10 cellular contexts compared by ENCODE assay signal in genomic region chr14:89428163-89428523, GRCh38. TPM values are rescaled to one million over a fixed set of nuclear protein-coding genes. Genes with fewer than 3 reads are reported as not detected.
DNase-seq lines count a peak whose midpoint lies in the region; ATAC-seq and TF ChIP-seq lines count a peak whose summit lies in the region.
"Had no signal": no experiment of that assay in that cellular context is flagged by ENCODE, and none has a peak within 500 bp of the region (broad histone marks: within the 10 kb centered on the region; RNA-seq: fewer than 3 reads in every experiment).

No MANE protein-coding gene starts in this region.

- H3K27ac ChIP-seq in mammary epithelial cell (ENCODE audit: insufficient read depth, low read depth, low read length): no peak overlapping the region
- peak overlapping the region; percentile 48 to 72 for H3K27ac ChIP-seq in uterus

- in situ Hi-C loops in mammary epithelial cell (cut with MboI; ENCODE audit: low sequenced_read_pairs in 2 of 2): no loop called here

- dilution Hi-C loops in mammary epithelial cell (cut with HindIII; ENCODE audit: low sequenced_read_pairs): no loop called here

- intact Hi-C loops in mammary epithelial cell (cut with micrococcal nuclease): loop anchor here (5.0 kb wide), 1 partner anchor 79 kb away; no protein-coding TSS in a partner anchor
- intact Hi-C loops in uterus (cut with DNase I; ENCODE audit: low total_unique reads): loop anchor here (10.0 kb wide), 1 partner anchor 243 kb away; no protein-coding TSS in a partner anchor

- H3K4me1 ChIP-seq in mammary epithelial cell (ENCODE audit: insufficient read depth, low read length) (peaks cover 41% of the 10 kb centered on the region), uterus (peaks cover 5 to 11% of the 10 kb centered on the region in 2 donors)

- no peaks in the 10 kb centered on the region for H3K27me3 Mint-ChIP-seq in activated naive CD4-positive, alpha-beta T cell treated with anti-CD3 and anti-CD28 coated beads, Interleukin-2, amount 10 ng/mL, durations not matched to agents 7 days and 5 days
- no peaks in the 10 kb centered on the region for H3K27me3 Mint-ChIP-seq in naive B cell

- peak overlapping the region; percentile 70 for H3K4me2 ChIP-seq in mammary epithelial cell (ENCODE audit: insufficient read depth, low read depth, low read length)

- H3K36me3 Mint-ChIP-seq in activated naive CD4-positive, alpha-beta T cell treated with anti-CD3 and anti-CD28 coated beads, Interleukin-2, amount 10 ng/mL, durations not matched to agents 7 days and 5 days: peaks cover 15% of the 10 kb centered on the region
- H3K36me3 Mint-ChIP-seq in naive B cell: no peaks in the 10 kb centered on the region

- H3K4me3 Mint-ChIP-seq in activated naive CD4-positive, alpha-beta T cell treated with anti-CD3 and anti-CD28 coated beads, Interleukin-2, amount 10 ng/mL, durations not matched to agents 7 days and 5 days: no peak overlapping the region
- peak overlapping the region in 7 of 8 donors; percentile 15 to 91 (median 59) for H3K4me3 Mint-ChIP-seq in naive B cell

- H3K9me3 ChIP-seq in mammary epithelial cell (replicated peaks; ENCODE audit: insufficient read depth, low read length) (no peaks in the 10 kb centered on the region), uterus (no peaks in the 10 kb centered on the region)

- no peak for DNase-seq in activated naive CD4-positive, alpha-beta T cell treated with anti-CD3 and anti-CD28 coated beads, Interleukin-2, amount 10 ng/mL, durations not matched to agents 7 days and 5 days
- no peak for DNase-seq in activated naive CD4-positive, alpha-beta T cell (lab: John Stamatoyannopoulos, UW)
- DNase-seq in mammary epithelial cell (no peak), naive B cell (no peak), uterus (no peak), middle frontal gyrus (ENCODE audit: extremely low spot score, low spot score) (no peak)
- DNase-seq: NCI-H226 had no signal

- TF ChIP-seq CTCF in mammary epithelial cell (conservative IDR thresholded peaks at IDR 0.05 in 1 of 2, IDR thresholded peaks at IDR 0.05 in 1 of 2; ENCODE audit: extremely low read depth in 1 of 2, insufficient read depth in 1 of 2, low read depth in 1 of 2, low read length in 2 of 2): no peak
- no peak for TF ChIP-seq CTCF in uterus (IDR thresholded peaks at IDR 0.05)

- H3K4me3 ChIP-seq in mammary epithelial cell (replicated peaks in 1 of 3; ENCODE audit: insufficient read depth in 1 of 3, low read depth in 2 of 3, low read length in 3 of 3): no peak overlapping the region
- no peak overlapping the region for H3K4me3 ChIP-seq in uterus

- peak overlapping the region; percentile 75 for H2AFZ ChIP-seq in mammary epithelial cell (ENCODE audit: low read depth, low read length)

- no TSS peak for BruUV-seq in mammary epithelial cell (replicated peaks; lab: Mats Ljungman, UMichigan)

- H3K9ac ChIP-seq in mammary epithelial cell (ENCODE audit: insufficient read depth, low read length): no peak overlapping the region

- no peaks in the 10 kb centered on the region for H3K79me2 ChIP-seq in mammary epithelial cell (ENCODE audit: insufficient read depth, low read length)

- H3K36me3 ChIP-seq in mammary epithelial cell (ENCODE audit: insufficient read depth, low read length) (no peaks in the 10 kb centered on the region), uterus (no peaks in the 10 kb centered on the region)

- H4K20me1 ChIP-seq in mammary epithelial cell (ENCODE audit: insufficient read depth, low read length): no peaks in the 10 kb centered on the region

- no peaks in the 10 kb centered on the region for H3K9me3 Mint-ChIP-seq in activated naive CD4-positive, alpha-beta T cell treated with anti-CD3 and anti-CD28 coated beads, Interleukin-2, amount 10 ng/mL, durations not matched to agents 7 days and 5 days
- H3K9me3 Mint-ChIP-seq in naive B cell: no peaks in the 10 kb centered on the region
- H3K9me3 Mint-ChIP-seq: IgD-negative memory B cell had no signal

- no peak for ATAC-seq in naive B cell (ENCODE audit: low read depth in 2 of 2)
- ATAC-seq in HG03159 (IDR thresholded peaks at IDR 0.05; ENCODE audit: unreplicated experiment): no peak
- no peak for ATAC-seq in HG02571 (IDR thresholded peaks at IDR 0.05; ENCODE audit: unreplicated experiment)

- no peak for TF ChIP-seq POLR2A in uterus (IDR thresholded peaks at IDR 0.05)

- no peaks in the 10 kb centered on the region for H3K27me3 ChIP-seq in mammary epithelial cell (ENCODE audit: insufficient read depth, low read length)
- H3K27me3 ChIP-seq in uterus: no peaks in the 10 kb centered on the region

- H3K4me1 Mint-ChIP-seq in activated naive CD4-positive, alpha-beta T cell treated with anti-CD3 and anti-CD28 coated beads, Interleukin-2, amount 10 ng/mL, durations not matched to agents 7 days and 5 days: peaks cover 76% of the 10 kb centered on the region
- H3K4me1 Mint-ChIP-seq in naive B cell: peaks cover 29 to 88% (median 54%) of the 10 kb centered on the region in 3 donors

- 66% methylated on average over 2 of the region's 2 CpGs for WGBS in mammary epithelial cell (ENCODE audit: low coverage, missing lambda C conversion rate)

- CTCF ChIA-PET in activated naive CD4-positive, alpha-beta T cell treated with anti-CD3 and anti-CD28 coated beads, Interleukin-2, amount 10 ng/mL, durations not matched to agents 7 days and 5 days (lab: Charles Lee): no interaction called here
- CTCF ChIA-PET in mammary epithelial cell (lab: Charles Lee; ENCODE audit: low non-redundant PET): no interaction called here

- H3K27ac Mint-ChIP-seq in activated naive CD4-positive, alpha-beta T cell treated with anti-CD3 and anti-CD28 coated beads, Interleukin-2, amount 10 ng/mL, durations not matched to agents 7 days and 5 days: peak overlapping the region; percentile 58
- H3K27ac Mint-ChIP-seq in naive B cell: peak overlapping the region in 5 of 6 donors; percentile 60 to 98 (median 84)
- H3K27ac Mint-ChIP-seq: IgD-negative memory B cell had no signal

RNA-seq across cellular contexts. Expression of gene FOXN3, which starts 11.1 kb away (rescaled TPM):
- 10 to 100 TPM in 1 of 2 donors, 1 to 10 TPM in 1; 4.6 to 17.0 TPM for total RNA-seq in mammary epithelial cell
- 4.0 TPM for polyA plus RNA-seq in mammary epithelial cell
- polyA minus RNA-seq in mammary epithelial cell: 18.6 TPM
- polyA plus RNA-seq in naive B cell (ENCODE audit: low read depth in 6 of 6): 10 to 100 TPM; 47.8 to 77.5 (median 58.7) TPM
- 100 to 1,000 TPM in 1 of 4 donors, 10 to 100 TPM in 3; 37.7 to 103 (median 74.9) TPM for total RNA-seq in uterus
